Comparison of ENCODE assay signal across 8 cellular contexts in the genomic region with DNA sequence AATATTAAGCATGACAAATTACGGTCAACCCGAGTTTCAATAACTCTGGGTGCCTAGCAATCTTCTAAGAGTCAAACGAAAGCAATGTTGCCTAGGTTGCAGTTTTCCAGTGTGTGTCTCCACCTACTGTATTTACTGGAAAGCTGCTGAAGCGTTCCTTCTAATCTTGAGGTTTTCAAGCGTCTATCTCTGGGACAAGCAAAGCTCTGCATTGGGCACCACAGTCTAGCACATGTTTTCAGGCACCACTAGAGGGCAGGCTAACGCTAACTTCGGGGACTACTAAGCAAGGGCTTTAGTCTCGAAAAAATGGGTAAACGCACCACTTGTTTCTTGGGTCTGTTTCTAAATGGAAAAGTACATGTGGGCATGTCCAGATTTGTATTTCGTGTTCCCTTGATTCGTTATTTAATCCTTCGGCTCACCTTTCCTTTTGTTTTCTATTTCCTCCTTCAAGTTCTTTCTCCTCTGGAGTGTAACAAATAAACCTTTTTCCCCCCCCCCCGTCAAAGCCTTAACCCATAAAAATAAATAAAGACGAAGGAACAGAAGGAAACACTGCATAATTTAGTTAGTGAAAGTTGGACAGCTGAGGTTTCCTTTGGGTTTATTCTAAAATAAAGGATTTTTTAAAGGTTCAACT.
DNase-seq lines count a peak whose midpoint lies in the region; ATAC-seq and TF ChIP-seq lines count a peak whose summit lies in the region.
"Not testable (repeated sequence)": the region's sequence is repeated elsewhere in the genome, so short reads cannot be mapped to it uniquely, and the experiment has no call there.

No MANE protein-coding gene starts in this region.

- peak overlapping the region; percentile 55 for H3K4me3 ChIP-seq in GM12865 (ENCODE audit: low read depth, low read length)

- H3K9me3 Mint-ChIP-seq in activated B cell treated with CpG ODN at 0.5 μM for 24 hours; activated naive CD8-positive, alpha-beta T cell (ENCODE audit: low read depth); stimulated activated memory B cell treated with anti-CD40 and anti-IgM and Interleukin-4, amounts not matched to agents 10 μg/mL and 1 μg/mL and 100 μg/mL, for 72 hours: not testable (repeated sequence)

- not testable (repeated sequence) for H3K27ac Mint-ChIP-seq in activated B cell treated with CpG ODN at 0.5 μM for 24 hours
- peak overlapping the region; percentile 51 for H3K27ac Mint-ChIP-seq in activated naive CD8-positive, alpha-beta T cell
- peak overlapping the region; percentile 38 for H3K27ac Mint-ChIP-seq in stimulated activated memory B cell treated with anti-CD40 and anti-IgM and Interleukin-4, amounts not matched to agents 10 μg/mL and 1 μg/mL and 100 μg/mL, for 72 hours

- TF ChIP-seq CTCF in GM12865 (IDR thresholded peaks at IDR 0.05; ENCODE audit: insufficient read depth, low read depth, low read length, missing control alignments): peak; percentile 19
- not testable (repeated sequence) for TF ChIP-seq CTCF in activated B cell treated with CpG ODN at 0.5 μM for 24 hours (IDR thresholded peaks at IDR 0.05)

- intact Hi-C loops in activated B cell treated with CpG ODN at 0.5 μM for 24 hours (cut with micrococcal nuclease); posterior cingulate gyrus (cut with DNase I): not testable (repeated sequence)
- intact Hi-C loops in head of caudate nucleus (cut with DNase I): loop anchor here (10.0 kb wide), 1 partner anchor 131 kb away; no protein-coding TSS in a partner anchor

- CTCF ChIA-PET in activated B cell treated with CpG ODN at 0.5 μM for 24 hours (lab: Charles Lee): interaction anchor here (0.7 to 2.5 kb wide), 4 partner anchors 10 to 938 kb away, joined by 3 to 42 read pairs (median 3); no protein-coding TSS in a partner anchor

- peak overlapping the region; percentile 73 for H3K4me3 Mint-ChIP-seq in activated B cell treated with CpG ODN at 0.5 μM for 24 hours
- peak overlapping the region; percentile 87 for H3K4me3 Mint-ChIP-seq in activated naive CD8-positive, alpha-beta T cell
- H3K4me3 Mint-ChIP-seq in stimulated activated memory B cell treated with anti-CD40 and anti-IgM and Interleukin-4, amounts not matched to agents 10 μg/mL and 1 μg/mL and 100 μg/mL, for 72 hours: peak overlapping the region; percentile 71

- POLR2A ChIA-PET in activated B cell treated with CpG ODN at 0.5 μM for 24 hours (lab: Charles Lee): interaction anchor here (0.6 kb wide), 1 partner anchor 166 kb away, joined by 3 read pairs; no protein-coding TSS in a partner anchor

- not testable (repeated sequence) for H3K27me3 Mint-ChIP-seq in activated B cell treated with CpG ODN at 0.5 μM for 24 hours; activated naive CD8-positive, alpha-beta T cell; stimulated activated memory B cell treated with anti-CD40 and anti-IgM and Interleukin-4, amounts not matched to agents 10 μg/mL and 1 μg/mL and 100 μg/mL, for 72 hours

- H3K4me1 Mint-ChIP-seq in activated B cell treated with CpG ODN at 0.5 μM for 24 hours: peaks cover 12% of the 10 kb centered on the region
- H3K4me1 Mint-ChIP-seq in activated naive CD8-positive, alpha-beta T cell (ENCODE audit: low read depth): peaks cover 13% of the 10 kb centered on the region
- peaks cover 10% of the 10 kb centered on the region for H3K4me1 Mint-ChIP-seq in stimulated activated memory B cell treated with anti-CD40 and anti-IgM and Interleukin-4, amounts not matched to agents 10 μg/mL and 1 μg/mL and 100 μg/mL, for 72 hours

- not testable (repeated sequence) for H3K36me3 Mint-ChIP-seq in activated B cell treated with CpG ODN at 0.5 μM for 24 hours (ENCODE audit: low read depth); activated naive CD8-positive, alpha-beta T cell; stimulated activated memory B cell treated with anti-CD40 and anti-IgM and Interleukin-4, amounts not matched to agents 10 μg/mL and 1 μg/mL and 100 μg/mL, for 72 hours

- ATAC-seq in GM21528 (IDR thresholded peaks at IDR 0.05; ENCODE audit: low FRiP score, unreplicated experiment) (peak; percentile 95), HG03354 (IDR thresholded peaks at IDR 0.05; ENCODE audit: poor library complexity, severe bottlenecking, unreplicated experiment) (peak; percentile 93), activated B cell treated with CpG ODN at 0.5 μM for 24 hours (ENCODE audit: low read depth) (peak; percentile 95)
- ATAC-seq in stimulated activated memory B cell treated with anti-CD40 and anti-IgM and Interleukin-4, amounts not matched to agents 10 μg/mL and 1 μg/mL and 100 μg/mL, for 72 hours: peak; percentile 94

- DNase-seq in GM12865 (ENCODE audit: low read depth): not testable (repeated sequence)
- DNase-seq in activated B cell treated with CpG ODN at 0.5 μM for 24 hours (peak; percentile 31), head of caudate nucleus (peak; percentile 48 to 93 (median 87)), posterior cingulate gyrus (peak; percentile 59 to 97 (median 82))
